In genomic region chr16:86380045-86380444, GRCh38 we compare ENCODE assay signal across 17 cellular contexts.
A peak's percentile ranks its signal among the peaks of the same experiment; 100 is the strongest.
DNase-seq lines count a peak whose midpoint lies in the region; ATAC-seq, FAIRE-seq and TF ChIP-seq lines count a peak whose summit lies in the region.
"Had no signal": no experiment of that assay in that cellular context is flagged by ENCODE, and none has a peak within 500 bp of the region (broad histone marks: within the 10 kb centered on the region; RNA-seq: fewer than 3 reads in every experiment).

No MANE protein-coding gene starts in this region.

- H3K4me3 ChIP-seq in astrocyte (ENCODE audit: insufficient read depth, low read depth, low read length) (no peak overlapping the region), neuronal stem cell (ENCODE audit: low read length in 2 of 2) (no peak overlapping the region), vagina (no peak overlapping the region), PC-3 (ENCODE audit: low read length) (no peak overlapping the region), thyroid gland (replicated peaks in 1 of 3) (no peak overlapping the region)

- peak overlapping the region; percentile 31 for H3K4me2 ChIP-seq in astrocyte (ENCODE audit: low read length)
- no peak overlapping the region for H3K4me2 ChIP-seq in neuronal stem cell (ENCODE audit: insufficient read depth, low read length, poor library complexity, severe bottlenecking)
- no peak overlapping the region for H3K4me2 ChIP-seq in PC-3 (ENCODE audit: low read length)

- H3K4me1 Mint-ChIP-seq in astrocyte (ENCODE audit: low read depth, unreplicated experiment) = peaks cover 26% of the 10 kb centered on the region
- H3K4me1 Mint-ChIP-seq: B cell had no signal

- H3K4me1 ChIP-seq in astrocyte (ENCODE audit: insufficient read depth, low read length) (peaks cover 38% of the 10 kb centered on the region), neuronal stem cell (ENCODE audit: control insufficient read depth in 2 of 2, insufficient read depth in 1 of 2, low read depth in 1 of 2, low read length in 2 of 2) (peaks cover 0 to 13% of the 10 kb centered on the region in 2 donors), vagina (peaks cover 28% of the 10 kb centered on the region), PC-3 (ENCODE audit: insufficient read depth, low read length) (no peaks in the 10 kb centered on the region), thyroid gland (no peaks in the 10 kb centered on the region)

- no CpG with 5 or more reads among the region's 9 CpGs for WGBS in neuronal stem cell (ENCODE audit: extremely low coverage in 2 of 2, insufficient read length in 2 of 2, insufficient replicate concordance in 1 of 2), 2 donors
- WGBS in thyroid gland, 2 donors = 65 to 79% methylated on average over 8 to 9 of the region's 9 CpGs

- no peak overlapping the region for H2BK5ac ChIP-seq in neuronal stem cell (ENCODE audit: low read length)

- BruUV-seq in PC-3 (replicated peaks; lab: Mats Ljungman, UMichigan) = no TSS peak

- H4K91ac ChIP-seq in neuronal stem cell (ENCODE audit: low read depth, low read length, poor library complexity) = no peak overlapping the region

- H3K27ac ChIP-seq in astrocyte (ENCODE audit: low read depth, low read length) (no peak overlapping the region), neuronal stem cell (replicated peaks; ENCODE audit: low read length) (no peak overlapping the region), vagina (peak overlapping the region; percentile 33), PC-3 (ENCODE audit: low read length) (no peak overlapping the region), thyroid gland (no peak overlapping the region)

- H3K9me2 ChIP-seq in PC-3 (replicated peaks; ENCODE audit: low read length) = no peaks in the 10 kb centered on the region

- POLR2A ChIA-PET in PC-3 (lab: Charles Lee; ENCODE audit: unreplicated experiment) = no interaction called here

- H2BK12ac ChIP-seq in neuronal stem cell (ENCODE audit: low read length) = no peak overlapping the region

- no peak overlapping the region for H4K8ac ChIP-seq in neuronal stem cell (ENCODE audit: low read depth, low read length)

- no peaks in the 10 kb centered on the region for H3K79me2 ChIP-seq in astrocyte (ENCODE audit: insufficient read depth, low read length)
- no peaks in the 10 kb centered on the region for H3K79me2 ChIP-seq in PC-3 (ENCODE audit: low read length)

- H3K23ac ChIP-seq in neuronal stem cell (ENCODE audit: low read depth, low read length, poor library complexity) = peak overlapping the region; percentile 8

- ATAC-seq in PC-3 (no peak), HG02840 (IDR thresholded peaks at IDR 0.05; ENCODE audit: low FRiP score, unreplicated experiment) (no peak)

- intact Hi-C loops in vagina (cut with DNase I) (no loop called here), PC-3 (cut with micrococcal nuclease) (no loop called here), thyroid gland (cut with DNase I) (no loop called here)

- H3K27me3 ChIP-seq in astrocyte (ENCODE audit: insufficient read depth, low read length) (no peaks in the 10 kb centered on the region), neuronal stem cell (ENCODE audit: control insufficient read depth in 3 of 3, insufficient read depth in 3 of 3, low read depth in 1 of 3, low read length in 3 of 3) (peaks cover 0 to 34% (median 0%) of the 10 kb centered on the region in 3 experiments), vagina (no peaks in the 10 kb centered on the region), PC-3 (ENCODE audit: low read length) (peaks cover 76% of the 10 kb centered on the region), thyroid gland (no peaks in the 10 kb centered on the region)

- CTCF ChIA-PET in PC-3 (lab: Charles Lee) = no interaction called here

- H3K36me3 Mint-ChIP-seq in astrocyte (ENCODE audit: low read depth, unreplicated experiment) = no peaks in the 10 kb centered on the region

- H3K36me3 ChIP-seq in astrocyte (ENCODE audit: insufficient read depth, low read length) (no peaks in the 10 kb centered on the region), neuronal stem cell (replicated peaks in 1 of 2; ENCODE audit: control insufficient read depth in 2 of 2, insufficient read depth in 2 of 2, low read length in 2 of 2) (no peaks in the 10 kb centered on the region), vagina (no peaks in the 10 kb centered on the region), PC-3 (ENCODE audit: low read depth, low read length) (no peaks in the 10 kb centered on the region), thyroid gland (no peaks in the 10 kb centered on the region)

- H3K18ac ChIP-seq in neuronal stem cell (ENCODE audit: low read length) = peak overlapping the region; percentile 45

- FAIRE-seq in astrocyte (lab: Jason Lieb, UNC) = no peak
- FAIRE-seq: D721Med, GM12892 had no signal

- H2BK120ac ChIP-seq in neuronal stem cell (ENCODE audit: low read depth, low read length) = peak overlapping the region; percentile 43

- H3K27ac Mint-ChIP-seq in astrocyte (ENCODE audit: unreplicated experiment) = no peak overlapping the region
- H3K27ac Mint-ChIP-seq: B cell; CD4-positive, alpha-beta T cell had no signal

- no peak overlapping the region for H3K4me3 Mint-ChIP-seq in astrocyte (ENCODE audit: unreplicated experiment)
- H3K4me3 Mint-ChIP-seq: B cell; CD4-positive, alpha-beta T cell; H9 had no signal

- no peaks in the 10 kb centered on the region for H3F3A ChIP-seq in PC-3 (ENCODE audit: low read length, unreplicated experiment)

- H3K79me1 ChIP-seq in neuronal stem cell (ENCODE audit: low read depth, low read length) = no peaks in the 10 kb centered on the region

- peaks cover 17% of the 10 kb centered on the region for H3K27me3 Mint-ChIP-seq in astrocyte (ENCODE audit: low read depth, unreplicated experiment)

- H2AFZ ChIP-seq in astrocyte (ENCODE audit: low read depth, low read length) (no peak overlapping the region), neuronal stem cell (ENCODE audit: low read length) (no peak overlapping the region), PC-3 (ENCODE audit: low read length) (no peak overlapping the region)

- H3K9me3 ChIP-seq in astrocyte (ENCODE audit: insufficient read depth, low read depth, low read length) (no peaks in the 10 kb centered on the region), neuronal stem cell (replicated peaks in 1 of 2; ENCODE audit: control insufficient read depth in 2 of 2, insufficient read depth in 1 of 2, low read depth in 1 of 2, low read length in 2 of 2) (no peaks in the 10 kb centered on the region), vagina (no peaks in the 10 kb centered on the region), PC-3 (ENCODE audit: low read length) (no peaks in the 10 kb centered on the region), thyroid gland (no peaks in the 10 kb centered on the region)
- H3K9me3 ChIP-seq: Caco-2 had no signal

- no peak overlapping the region for H2BK15ac ChIP-seq in neuronal stem cell (ENCODE audit: low read length)

- no peak overlapping the region for H3K14ac ChIP-seq in neuronal stem cell (ENCODE audit: low read length)

- no peak for TF ChIP-seq POLR2A in vagina (IDR thresholded peaks at IDR 0.05)
- TF ChIP-seq POLR2A in thyroid gland (IDR thresholded peaks at IDR 0.05) = no peak

- H2AK5ac ChIP-seq in neuronal stem cell (ENCODE audit: low read depth, low read length) = no peak overlapping the region

- H4K20me1 ChIP-seq in astrocyte (ENCODE audit: insufficient read depth, low read length) = no peaks in the 10 kb centered on the region
- no peaks in the 10 kb centered on the region for H4K20me1 ChIP-seq in PC-3 (ENCODE audit: low read length)

- TF ChIP-seq CTCF in astrocyte (IDR thresholded peaks at IDR 0.05; ENCODE audit: insufficient read depth, low read depth, low read length) (no peak), vagina (IDR thresholded peaks at IDR 0.05) (no peak), PC-3 (conservative IDR thresholded peaks at IDR 0.05; ENCODE audit: low read depth, low read length) (no peak), thyroid gland (IDR thresholded peaks at IDR 0.05) (no peak)

- peak; percentile 32 for DNase-seq in CD1c-positive myeloid dendritic cell (ENCODE audit: extremely low spot score)
- no peak for DNase-seq in astrocyte (ENCODE audit: low read depth)
- DNase-seq in neuronal stem cell (ENCODE audit: low spot score) = no peak
- DNase-seq in vagina (ENCODE audit: extremely low spot score in 2 of 2) = no peak
- no peak for DNase-seq in PC-3
- no peak for DNase-seq in thyroid gland
- DNase-seq: C1 segment of cervical spinal cord; Caco-2; CD4-positive, alpha-beta T cell; DMS79; GDM1; GOT3; H9 had no signal

- no peak overlapping the region for H3K4ac ChIP-seq in neuronal stem cell (ENCODE audit: low read length)

- H3K9ac ChIP-seq in astrocyte (ENCODE audit: low read length) = no peak overlapping the region
- H3K9ac ChIP-seq in neuronal stem cell (ENCODE audit: low read depth, low read length, poor library complexity) = no peak overlapping the region
- no peak overlapping the region for H3K9ac ChIP-seq in PC-3 (ENCODE audit: low read length)

- peaks cover 2% of the 10 kb centered on the region for H3K9me3 Mint-ChIP-seq in astrocyte (ENCODE audit: unreplicated experiment)
- H3K9me3 Mint-ChIP-seq: H9 had no signal
